In genomic region chr16:84746231-84746630, GRCh38 we compare ENCODE assay signal across 19 cellular contexts. TPM values are rescaled to one million over a fixed set of nuclear protein-coding genes. Genes with fewer than 3 reads are reported as not detected.
DNase-seq lines count a peak whose midpoint lies in the region; ATAC-seq and TF ChIP-seq lines count a peak whose summit lies in the region.
"Had no signal": no experiment of that assay in that cellular context is flagged by ENCODE, and none has a peak within 500 bp of the region (broad histone marks: within the 10 kb centered on the region; RNA-seq: fewer than 3 reads in every experiment).

No MANE protein-coding gene starts in this region.

- H3K18ac ChIP-seq in trophoblast cell (ENCODE audit: low read length) = no peak overlapping the region

- no peak overlapping the region for H3K4me2 ChIP-seq in trophoblast cell (ENCODE audit: low read length)
- H3K4me2 ChIP-seq: BLaER1, GM23338 had no signal

- no peak for TF ChIP-seq POLR2A in breast epithelium (IDR thresholded peaks at IDR 0.05)

- H3K9ac ChIP-seq in trophoblast cell (ENCODE audit: low read length) = no peak overlapping the region
- H3K9ac ChIP-seq: BLaER1 had no signal

- H2BK12ac ChIP-seq in trophoblast cell (ENCODE audit: low read length) = no peak overlapping the region

- no peaks in the 10 kb centered on the region for H3K9me3 Mint-ChIP-seq in WTC11
- H3K9me3 Mint-ChIP-seq: CD4-positive, alpha-beta T cell; CD8-positive, alpha-beta memory T cell; GM23338; H9 had no signal

- no peak overlapping the region for H3K4me3 Mint-ChIP-seq in WTC11
- H3K4me3 Mint-ChIP-seq: B cell; CD4-positive, alpha-beta T cell; GM23338; H9 had no signal

- H3K23ac ChIP-seq in trophoblast cell (ENCODE audit: low read length) = no peak overlapping the region

- H3K4me1 ChIP-seq in breast epithelium (peaks cover 0 to 5% of the 10 kb centered on the region in 2 donors), trophoblast cell (ENCODE audit: control insufficient read depth in 1 of 2, insufficient read depth in 2 of 2, low read length in 2 of 2) (peaks cover 0 to 3% of the 10 kb centered on the region in 2 experiments)

- H3K79me2 ChIP-seq in trophoblast cell (ENCODE audit: control insufficient read depth, insufficient read depth, low read length, poor library complexity) = peaks cover 2% of the 10 kb centered on the region

- POLR2A ChIA-PET in WTC11 (lab: Charles Lee) = no interaction called here

- H3K27ac Mint-ChIP-seq in WTC11 = peak overlapping the region; percentile 38; the same call in 1 of the 2 replicates
- H3K27ac Mint-ChIP-seq: B cell; CD4-positive, alpha-beta T cell had no signal

- no peaks in the 10 kb centered on the region for H3K27me3 Mint-ChIP-seq in WTC11 (ENCODE audit: low read depth)
- H3K27me3 Mint-ChIP-seq: B cell; CD4-positive, alpha-beta T cell had no signal

- ATAC-seq in WTC11 = no peak
- ATAC-seq in HG03045 (IDR thresholded peaks at IDR 0.05; ENCODE audit: unreplicated experiment) = no peak
- ATAC-seq: GM12878 had no signal

- no peak for TF ChIP-seq CTCF in breast epithelium (IDR thresholded peaks at IDR 0.05)
- TF ChIP-seq CTCF in WTC11 (IDR thresholded peaks at IDR 0.05) = no peak

- no peak overlapping the region for H4K12ac ChIP-seq in trophoblast cell (ENCODE audit: low read depth, low read length)

- no peak overlapping the region for H4K91ac ChIP-seq in trophoblast cell (ENCODE audit: low read depth, low read length)

- H2BK5ac ChIP-seq in trophoblast cell (ENCODE audit: low read depth, low read length, poor library complexity) = no peak overlapping the region

- H3K4me3 ChIP-seq in breast epithelium = no peak overlapping the region
- no peak overlapping the region for H3K4me3 ChIP-seq in trophoblast cell (ENCODE audit: low read depth, low read length)
- H3K4me3 ChIP-seq: BLaER1, GM12878, GM23338 had no signal

- H3K14ac ChIP-seq in trophoblast cell (ENCODE audit: low read length) = no peak overlapping the region

- no peaks in the 10 kb centered on the region for H3K36me3 ChIP-seq in breast epithelium
- peaks cover 12 to 18% of the 10 kb centered on the region in 2 experiments for H3K36me3 ChIP-seq in trophoblast cell (ENCODE audit: control insufficient read depth in 1 of 2, insufficient read depth in 2 of 2, low read length in 2 of 2)

- CTCF ChIA-PET in WTC11 (lab: Charles Lee) = interaction anchor here (0.5 to 3.3 kb wide), 7 partner anchors 8 to 206 kb away, joined by 3 to 18 read pairs (median 3); no protein-coding TSS in a partner anchor

- no peak overlapping the region for H2BK120ac ChIP-seq in trophoblast cell (ENCODE audit: insufficient read depth, low read length, poor library complexity)

- H3K4ac ChIP-seq in trophoblast cell (ENCODE audit: low read depth, low read length) = no peak overlapping the region

- no peaks in the 10 kb centered on the region for H3K79me1 ChIP-seq in trophoblast cell (ENCODE audit: low read length)

- H3K9me3 ChIP-seq in breast epithelium (no peaks in the 10 kb centered on the region), trophoblast cell (ENCODE audit: insufficient read depth, low read depth, low read length) (no peaks in the 10 kb centered on the region)
- H3K9me3 ChIP-seq: BLaER1 had no signal

- in situ Hi-C loops in T47D (cut with HindIII; ENCODE audit: low pct_unique_long_range_greater_than_20kb, low sequenced_read_pairs) = no loop called here

- no peak overlapping the region for H4K8ac ChIP-seq in trophoblast cell (ENCODE audit: low read depth, low read length)

- peaks cover 16% of the 10 kb centered on the region for H3K36me3 Mint-ChIP-seq in WTC11

- peaks cover 31% of the 10 kb centered on the region for H3K4me1 Mint-ChIP-seq in WTC11

- H2AFZ ChIP-seq in trophoblast cell (ENCODE audit: insufficient read depth, low read length, poor library complexity) = no peak overlapping the region
- H2AFZ ChIP-seq: GM23338 had no signal

- no peak overlapping the region for H2AK5ac ChIP-seq in trophoblast cell (ENCODE audit: low read length)

- WGBS in trophoblast cell (ENCODE audit: extremely low coverage, insufficient coverage, insufficient read length) = no CpG with 5 or more reads among the region's 6 CpGs

- intact Hi-C loops in breast epithelium (cut with DNase I; ENCODE audit: low total_unique reads) = no loop called here

- H3K27ac ChIP-seq in breast epithelium = no peak overlapping the region
- no peak overlapping the region for H3K27ac ChIP-seq in trophoblast cell (ENCODE audit: low read depth, low read length)
- H3K27ac ChIP-seq: 22Rv1, BLaER1, C4-2B had no signal

- H3K27me3 ChIP-seq in breast epithelium (no peaks in the 10 kb centered on the region), trophoblast cell (ENCODE audit: insufficient read depth, low read length) (no peaks in the 10 kb centered on the region)
- H3K27me3 ChIP-seq: BLaER1 had no signal

- DNase-seq in T47D (ENCODE audit: low read depth in 1 of 2, low spot score in 1 of 2) (peak; percentile 50 to 88), breast epithelium (ENCODE audit: low spot score in 2 of 2) (no peak), WTC11 (ENCODE audit: low spot score) (no peak), trophoblast cell (peak; percentile 75 to 85), RPMI8226 (no peak)
- DNase-seq: CD4-positive, alpha-beta T cell; CD8-positive, alpha-beta memory T cell; DMS 273 treated with DMSO at 0.1 percent for 48 hours; DMS79; EL; GDM1; H9 had no signal

TF ChIP-seq in WTC11, 78 proteins besides CTCF, POLR2A, EP300 and RAD21:
- TF ChIP-seq FOXP1 (CRISPR knock-in tag; IDR thresholded peaks at IDR 0.05; ENCODE audit: borderline replicate concordance) (no peak), ZNF232 (CRISPR knock-in tag; IDR thresholded peaks at IDR 0.05) (no peak), MYBL2 (CRISPR knock-in tag; IDR thresholded peaks at IDR 0.05) (no peak), SOX15 (CRISPR knock-in tag; IDR thresholded peaks at IDR 0.05) (no peak), OVOL2 (CRISPR knock-in tag; IDR thresholded peaks at IDR 0.05; ENCODE audit: borderline replicate concordance) (no peak), ZSCAN18 (CRISPR knock-in tag; IDR thresholded peaks at IDR 0.05) (no peak), ZMAT4 (CRISPR knock-in tag; IDR thresholded peaks at IDR 0.05) (no peak), E2F4 (CRISPR knock-in tag; IDR thresholded peaks at IDR 0.05; ENCODE audit: borderline replicate concordance, low read depth) (no peak), ERG (CRISPR knock-in tag; IDR thresholded peaks at IDR 0.05) (no peak), EMX1 (CRISPR knock-in tag; IDR thresholded peaks at IDR 0.05) (no peak), RORB (CRISPR knock-in tag; IDR thresholded peaks at IDR 0.05) (no peak)

RNA-seq across cellular contexts. Expression of gene USP10, which starts 46.4 kb away (rescaled TPM):
- total RNA-seq in breast epithelium (10 to 100 TPM; 30.4 to 70.8 (median 51.5) TPM), WTC11 (2021) (138 to 152 TPM (median 139 TPM) in 3 replicates)
- polyA plus RNA-seq in trophoblast cell (2013) = 86.2 and 87.9 TPM in 2 replicates

Comparison
In these comparisons a context has a peak if more than half of its experiments do, and no peak if none do; other contexts are left out.
1. DNase-seq: peak in T47D (2 of 2) and trophoblast cell (2 of 2); none in breast epithelium (0 of 2), WTC11 (single experiment) and RPMI8226 (single experiment).